Comparison of ENCODE assay signal across 14 cellular contexts in genomic region chr9:91494751-91495150, GRCh38.
"Had no signal": no experiment of that assay in that cellular context is flagged by ENCODE, and none has a peak within 500 bp of the region (broad histone marks: within the 10 kb centered on the region; RNA-seq: fewer than 3 reads in every experiment).

No MANE protein-coding gene starts in this region.

- H3K4me2 ChIP-seq: neural progenitor cell had no signal

- H3K27ac ChIP-seq: colonic mucosa, neural progenitor cell, pancreas, testis, upper lobe of right lung had no signal

- H3K9me3 ChIP-seq: colonic mucosa, pancreas, testis, upper lobe of right lung had no signal

- DNase-seq: activated naive CD4-positive, alpha-beta T cell treated with anti-CD3 and anti-CD28 coated beads for 36 hours; activated T-cell treated with anti-CD3 and anti-CD28 coated beads for 4 hours; caudate nucleus; colonic mucosa; immature natural killer cell; mesendoderm; naive B cell; pancreas; stimulated activated naive CD8-positive, alpha-beta T cell treated with anti-CD3 and anti-CD28 coated beads, Interleukin-15, amount 100 ng/mL, for 72 hours; T-cell; testis; upper lobe of right lung had no signal

- H3K27me3 ChIP-seq: colonic mucosa, neural progenitor cell, pancreas, testis, upper lobe of right lung had no signal

- H3K36me3 ChIP-seq: colonic mucosa, neural progenitor cell, pancreas, upper lobe of right lung had no signal

- ATAC-seq: activated CD4-positive, CD25-positive, alpha-beta regulatory T cell treated with anti-CD3 and anti-CD28 coated beads, Interleukin-2, amount 50 U/mL, for 24 hours; stimulated activated naive CD8-positive, alpha-beta T cell treated with anti-CD3 and anti-CD28 coated beads, Interleukin-15, amount 100 ng/mL, for 72 hours; T-cell; upper lobe of right lung had no signal

- H3K4me1 ChIP-seq: colonic mucosa, neural progenitor cell, pancreas, testis, upper lobe of right lung had no signal

- H2AFZ ChIP-seq: neural progenitor cell had no signal

- H3K9ac ChIP-seq: neural progenitor cell had no signal

- H3K4me3 ChIP-seq: colonic mucosa, neural progenitor cell, pancreas, testis, upper lobe of right lung had no signal
